8 cellular contexts compared by ENCODE assay signal in genomic region chr1:6614019-6614952, GRCh38. TPM values are rescaled to one million over a fixed set of nuclear protein-coding genes. Genes with fewer than 3 reads are reported as not detected.
A peak's percentile ranks its signal among the peaks of the same experiment; 100 is the strongest.
DNase-seq lines count a peak whose midpoint lies in the region; ATAC-seq and TF ChIP-seq lines count a peak whose summit lies in the region.

No MANE protein-coding gene starts in this region.

- H3K9me3 Mint-ChIP-seq in activated CD8-positive, alpha-beta T cell treated with anti-CD3 and anti-CD28 coated beads for 36 hours = no peaks in the 10 kb centered on the region

- POLR2A ChIA-PET in activated CD8-positive, alpha-beta T cell treated with anti-CD3 and anti-CD28 coated beads for 36 hours (lab: Charles Lee) = interaction anchor here (1.0 to 3.4 kb wide), 4 partner anchors 10 to 221 kb away, joined by 3 to 46 read pairs (median 5); partner anchors contain the start of genes ACOT7, KLHL21 and THAP3

- DNase-seq in HL-60 (ENCODE audit: low read depth in 1 of 2, low spot score in 1 of 2) (no peak), midbrain (lab: John Stamatoyannopoulos, UW) (peak; percentile 30), substantia nigra (lab: John Stamatoyannopoulos, UW) (peak in 25 of 49 donors; percentile 16 to 80 (median 53))
- DNase-seq in activated CD8-positive, alpha-beta T cell treated with anti-CD3 and anti-CD28 coated beads for 36 hours = peak; percentile 73

- peak overlapping the region; percentile 70 for H3K27ac Mint-ChIP-seq in activated CD8-positive, alpha-beta T cell treated with anti-CD3 and anti-CD28 coated beads for 36 hours

- H3K4me3 ChIP-seq in BLaER1 (peak overlapping the region; percentile 97), HL-60 (replicated peaks; ENCODE audit: insufficient read depth, low read length) (peak overlapping the region; percentile 83), endocrine pancreas (ENCODE audit: control insufficient read depth, insufficient read depth, low read length) (no peak overlapping the region)

- H3K9ac ChIP-seq in BLaER1 = peak overlapping the region; percentile 86
- H3K9ac ChIP-seq in endocrine pancreas (ENCODE audit: control insufficient read depth, insufficient read depth, low read length) = peak overlapping the region; percentile 43

- ATAC-seq in activated CD8-positive, alpha-beta T cell treated with anti-CD3 and anti-CD28 coated beads for 36 hours = peak; percentile 12
- ATAC-seq in HG02610 (IDR thresholded peaks at IDR 0.05; ENCODE audit: unreplicated experiment) (no peak), GM18511 (IDR thresholded peaks at IDR 0.05; ENCODE audit: unreplicated experiment) (no peak)

- H3K9me3 ChIP-seq in BLaER1 (no peaks in the 10 kb centered on the region), endocrine pancreas (ENCODE audit: control insufficient read depth, low read length) (no peaks in the 10 kb centered on the region)

- no peak for TF ChIP-seq CTCF in HL-60 (IDR thresholded peaks at IDR 0.05; ENCODE audit: insufficient read depth, low read length)
- no peak for TF ChIP-seq CTCF in activated CD8-positive, alpha-beta T cell treated with anti-CD3 and anti-CD28 coated beads for 36 hours (IDR thresholded peaks at IDR 0.05)

- H3K4me1 Mint-ChIP-seq in activated CD8-positive, alpha-beta T cell treated with anti-CD3 and anti-CD28 coated beads for 36 hours (ENCODE audit: low read depth) = peaks cover 14% of the 10 kb centered on the region

- H3K27me3 Mint-ChIP-seq in activated CD8-positive, alpha-beta T cell treated with anti-CD3 and anti-CD28 coated beads for 36 hours = no peaks in the 10 kb centered on the region

- CTCF ChIA-PET in activated CD8-positive, alpha-beta T cell treated with anti-CD3 and anti-CD28 coated beads for 36 hours (lab: Charles Lee) = no interaction called here

- H3K4me2 ChIP-seq in BLaER1 = peak overlapping the region; percentile 85

- H4K20me1 ChIP-seq in BLaER1 = peaks cover 42% of the 10 kb centered on the region

- peak overlapping the region; percentile 78 for H3K27ac ChIP-seq in BLaER1
- peak overlapping the region; percentile 52 for H3K27ac ChIP-seq in HL-60 (replicated peaks)
- H3K27ac ChIP-seq in substantia nigra (ENCODE audit: low read depth, low read length, poor library complexity, severe bottlenecking) = peak overlapping the region; percentile 84

- peaks cover 11% of the 10 kb centered on the region for H3K36me3 Mint-ChIP-seq in activated CD8-positive, alpha-beta T cell treated with anti-CD3 and anti-CD28 coated beads for 36 hours (ENCODE audit: low read depth)

- intact Hi-C loops in activated CD8-positive, alpha-beta T cell treated with anti-CD3 and anti-CD28 coated beads for 36 hours (cut with micrococcal nuclease) = no loop called here

- H3K27me3 ChIP-seq in BLaER1 = peaks cover 13% of the 10 kb centered on the region
- no peaks in the 10 kb centered on the region for H3K27me3 ChIP-seq in HL-60 (ENCODE audit: insufficient read depth, poor library complexity, severe bottlenecking)
- no peaks in the 10 kb centered on the region for H3K27me3 ChIP-seq in endocrine pancreas (ENCODE audit: control insufficient read depth, insufficient read depth, low read length)

- H3K4me1 ChIP-seq in BLaER1 (peaks cover 28% of the 10 kb centered on the region), endocrine pancreas (ENCODE audit: control insufficient read depth, insufficient read depth, low read length) (no peaks in the 10 kb centered on the region)

- H3K36me3 ChIP-seq in BLaER1 (peaks cover 29% of the 10 kb centered on the region), endocrine pancreas (ENCODE audit: control insufficient read depth, insufficient read depth, low read length) (no peaks in the 10 kb centered on the region)

- H3K4me3 Mint-ChIP-seq in activated CD8-positive, alpha-beta T cell treated with anti-CD3 and anti-CD28 coated beads for 36 hours = peak overlapping the region; percentile 70

RNA-seq across cellular contexts. Expression of gene PHF13, which starts 0.8 kb away (rescaled TPM):
- 10 to 100 TPM; 12.5 to 14.8 TPM for total RNA-seq in activated CD8-positive, alpha-beta T cell treated with anti-CD3 and anti-CD28 coated beads for 36 hours

RNA-seq across cellular contexts. Expression of gene THAP3, which starts 10.4 kb away (rescaled TPM):
- 10 to 100 TPM; 19.0 to 24.5 TPM for total RNA-seq in activated CD8-positive, alpha-beta T cell treated with anti-CD3 and anti-CD28 coated beads for 36 hours

RNA-seq across cellular contexts. Expression of gene KLHL21, which starts 11.6 kb away (rescaled TPM):
- 10 to 100 TPM; 17.9 to 18.1 TPM for total RNA-seq in activated CD8-positive, alpha-beta T cell treated with anti-CD3 and anti-CD28 coated beads for 36 hours

RNA-seq across cellular contexts. Expression of gene ZBTB48, which starts 34.5 kb away (rescaled TPM):
- total RNA-seq in activated CD8-positive, alpha-beta T cell treated with anti-CD3 and anti-CD28 coated beads for 36 hours = 10 to 100 TPM; 22.4 to 32.1 TPM

RNA-seq across cellular contexts. Expression of gene TAS1R1, which starts 59.2 kb away (rescaled TPM):
- not detected for total RNA-seq in activated CD8-positive, alpha-beta T cell treated with anti-CD3 and anti-CD28 coated beads for 36 hours

Comparison
In these comparisons a context has a peak if more than half of its experiments do, and no peak if none do; other contexts are left out.
1. DNase-seq: peak in activated CD8-positive, alpha-beta T cell treated with anti-CD3 and anti-CD28 coated beads for 36 hours (single experiment), midbrain (single experiment) and substantia nigra (25 of 49); none in HL-60 (0 of 2).
2. Peak in every context shown above with its lines, with median percentiles within 50 percentile points of each other: H3K27ac ChIP-seq.